Comparison of ENCODE assay signal across 10 cellular contexts in the genomic region with DNA sequence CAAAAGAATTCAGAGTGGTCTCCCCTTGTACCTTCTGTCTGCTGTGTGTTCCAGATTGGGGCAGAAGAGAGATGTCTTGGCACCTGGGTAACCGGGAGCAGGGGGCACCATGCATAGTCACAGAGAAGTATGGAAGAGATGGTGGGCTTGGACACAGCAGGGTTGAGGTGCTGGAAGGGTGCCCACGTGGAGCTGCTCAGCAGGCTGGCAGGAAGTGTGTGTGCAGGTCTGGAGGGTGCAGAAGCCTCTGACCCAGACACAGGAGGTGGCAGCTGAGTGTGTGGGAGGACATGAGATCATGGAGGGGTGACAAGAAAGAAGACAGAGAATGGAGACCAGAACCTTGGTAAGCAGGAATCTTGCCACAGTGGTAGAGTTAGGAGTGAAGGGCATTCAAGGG. TPM values are rescaled to one million over a fixed set of nuclear protein-coding genes. Genes with fewer than 3 reads are reported as not detected.
DNase-seq lines count a peak whose midpoint lies in the region; ATAC-seq and TF ChIP-seq lines count a peak whose summit lies in the region.
"Had no signal": no experiment of that assay in that cellular context is flagged by ENCODE, and none has a peak within 500 bp of the region (broad histone marks: within the 10 kb centered on the region; RNA-seq: fewer than 3 reads in every experiment).

No MANE protein-coding gene starts in this region.

- ATAC-seq in RWPE2 (ENCODE audit: low read depth) = no peak
- peak; percentile 91 for ATAC-seq in stimulated activated effector memory CD8-positive, alpha-beta T cell treated with anti-CD3 and anti-CD28 coated beads, Interleukin-12 subunit alpha, Interleukin-12 subunit beta, amount 100 ng/mL, for 72 hours
- no peak for ATAC-seq in GM19455 (IDR thresholded peaks at IDR 0.05; ENCODE audit: unreplicated experiment)

- no peak overlapping the region for H3K27ac Mint-ChIP-seq in activated CD4-positive, alpha-beta T cell treated with anti-CD3 and anti-CD28 coated beads, Interleukin-2, amount 10 ng/mL, durations not matched to agents 7 days and 5 days
- peak overlapping the region; percentile 50 for H3K27ac Mint-ChIP-seq in stimulated activated effector memory CD8-positive, alpha-beta T cell treated with anti-CD3 and anti-CD28 coated beads, Interleukin-12 subunit alpha, Interleukin-12 subunit beta, amount 100 ng/mL, for 72 hours

- H3K4me3 ChIP-seq in RWPE2 (ENCODE audit: severe bottlenecking) (no peak overlapping the region), coronary artery (no peak overlapping the region), MG63 (no peak overlapping the region)

- peak; percentile 31 to 59 for DNase-seq in activated CD4-positive, alpha-beta T cell treated with anti-CD3 and anti-CD28 coated beads for 4 hours
- DNase-seq in activated CD4-positive, alpha-beta T cell treated with anti-CD3 and anti-CD28 coated beads, Interleukin-2, amount 10 ng/mL, durations not matched to agents 7 days and 5 days = no peak
- DNase-seq in RWPE2 (ENCODE audit: low spot score) (no peak), coronary artery (ENCODE audit: low spot score) (peak; percentile 64), NCI-H345 (lab: John Stamatoyannopoulos, UW) (no peak), MG63 (no peak)
- no peak for DNase-seq in stimulated activated effector memory CD8-positive, alpha-beta T cell treated with anti-CD3 and anti-CD28 coated beads, Interleukin-12 subunit alpha, Interleukin-12 subunit beta, amount 100 ng/mL, for 72 hours (ENCODE audit: low spot score in 2 of 2)
- DNase-seq: kidney glomerular epithelial cell had no signal

- H3K27me3 ChIP-seq in RWPE2 (ENCODE audit: insufficient read depth, poor library complexity, severe bottlenecking) (no peaks in the 10 kb centered on the region), MG63 (no peaks in the 10 kb centered on the region)

- H3K9me3 ChIP-seq in RWPE2 (ENCODE audit: severe bottlenecking) (no peaks in the 10 kb centered on the region), MG63 (no peaks in the 10 kb centered on the region)

- peaks cover 11% of the 10 kb centered on the region for H3K27me3 Mint-ChIP-seq in activated CD4-positive, alpha-beta T cell treated with anti-CD3 and anti-CD28 coated beads, Interleukin-2, amount 10 ng/mL, durations not matched to agents 7 days and 5 days

- H3K4me3 Mint-ChIP-seq in activated CD4-positive, alpha-beta T cell treated with anti-CD3 and anti-CD28 coated beads, Interleukin-2, amount 10 ng/mL, durations not matched to agents 7 days and 5 days = no peak overlapping the region
- H3K4me3 Mint-ChIP-seq in stimulated activated effector memory CD8-positive, alpha-beta T cell treated with anti-CD3 and anti-CD28 coated beads, Interleukin-12 subunit alpha, Interleukin-12 subunit beta, amount 100 ng/mL, for 72 hours = peak overlapping the region; percentile 40

- H3K36me3 ChIP-seq in RWPE2 (ENCODE audit: low read depth) (no peaks in the 10 kb centered on the region), MG63 (no peaks in the 10 kb centered on the region)

- H3K9me3 Mint-ChIP-seq in activated CD4-positive, alpha-beta T cell treated with anti-CD3 and anti-CD28 coated beads, Interleukin-2, amount 10 ng/mL, durations not matched to agents 7 days and 5 days = no peaks in the 10 kb centered on the region
- no peaks in the 10 kb centered on the region for H3K9me3 Mint-ChIP-seq in stimulated activated effector memory CD8-positive, alpha-beta T cell treated with anti-CD3 and anti-CD28 coated beads, Interleukin-12 subunit alpha, Interleukin-12 subunit beta, amount 100 ng/mL, for 72 hours

- H3K27ac ChIP-seq in RWPE2 (ENCODE audit: poor library complexity, severe bottlenecking) (peak overlapping the region; percentile 48), coronary artery (no peak overlapping the region)
- H3K27ac ChIP-seq: parathyroid adenoma had no signal

- CTCF ChIA-PET in activated CD4-positive, alpha-beta T cell treated with anti-CD3 and anti-CD28 coated beads, Interleukin-2, amount 10 ng/mL, durations not matched to agents 7 days and 5 days (lab: Charles Lee) = interaction anchor here (1.0 to 1.9 kb wide), 5 partner anchors 11 to 53 kb away, joined by 3 to 5 read pairs (median 4); no protein-coding TSS in a partner anchor

- H3K36me3 Mint-ChIP-seq in activated CD4-positive, alpha-beta T cell treated with anti-CD3 and anti-CD28 coated beads, Interleukin-2, amount 10 ng/mL, durations not matched to agents 7 days and 5 days (ENCODE audit: low read depth) = no peaks in the 10 kb centered on the region
- H3K36me3 Mint-ChIP-seq in stimulated activated effector memory CD8-positive, alpha-beta T cell treated with anti-CD3 and anti-CD28 coated beads, Interleukin-12 subunit alpha, Interleukin-12 subunit beta, amount 100 ng/mL, for 72 hours = no peaks in the 10 kb centered on the region

- POLR2A ChIA-PET in activated CD4-positive, alpha-beta T cell treated with anti-CD3 and anti-CD28 coated beads, Interleukin-2, amount 10 ng/mL, durations not matched to agents 7 days and 5 days (lab: Charles Lee) = no interaction called here

- H3K4me1 Mint-ChIP-seq in activated CD4-positive, alpha-beta T cell treated with anti-CD3 and anti-CD28 coated beads, Interleukin-2, amount 10 ng/mL, durations not matched to agents 7 days and 5 days = peaks cover 28% of the 10 kb centered on the region
- peaks cover 61% of the 10 kb centered on the region for H3K4me1 Mint-ChIP-seq in stimulated activated effector memory CD8-positive, alpha-beta T cell treated with anti-CD3 and anti-CD28 coated beads, Interleukin-12 subunit alpha, Interleukin-12 subunit beta, amount 100 ng/mL, for 72 hours

- TF ChIP-seq CTCF in RWPE2 (IDR thresholded peaks at IDR 0.05; ENCODE audit: poor library complexity, severe bottlenecking) = no peak
- TF ChIP-seq CTCF in coronary artery (IDR thresholded peaks at IDR 0.05) = no peak

- peaks cover 15% of the 10 kb centered on the region for H3K4me1 ChIP-seq in RWPE2 (ENCODE audit: insufficient read depth, poor library complexity, severe bottlenecking)
- H3K4me1 ChIP-seq: parathyroid adenoma had no signal

RNA-seq across cellular contexts. Expression of a gene that starts 42.3 kb away (rescaled TPM):
- total RNA-seq in activated CD4-positive, alpha-beta T cell treated with anti-CD3 and anti-CD28 coated beads, Interleukin-2, amount 10 ng/mL, durations not matched to agents 7 days and 5 days = 10 to 100 TPM; 24.8 to 25.9 TPM
- 0.59 TPM in 1 of 2 replicates, not detected in the other for total RNA-seq in MG63 (2014; rRNA removed; shearing (Covaris generic); ENCODE audit: low replicate concordance)

Comparison
In these comparisons a context has a peak if more than half of its experiments do, and no peak if none do; other contexts are left out.
1. DNase-seq: peak in activated CD4-positive, alpha-beta T cell treated with anti-CD3 and anti-CD28 coated beads for 4 hours (2 of 2) and coronary artery (single experiment); none in activated CD4-positive, alpha-beta T cell treated with anti-CD3 and anti-CD28 coated beads, Interleukin-2, amount 10 ng/mL, durations not matched to agents 7 days and 5 days (single experiment), RWPE2 (single experiment), stimulated activated effector memory CD8-positive, alpha-beta T cell treated with anti-CD3 and anti-CD28 coated beads, Interleukin-12 subunit alpha, Interleukin-12 subunit beta, amount 100 ng/mL, for 72 hours (0 of 2), NCI-H345 (single experiment) and MG63 (single experiment).
2. RNA of a gene that starts 42.3 kb away (total RNA-seq): 24.8 to 25.9 TPM in activated CD4-positive, alpha-beta T cell treated with anti-CD3 and anti-CD28 coated beads, Interleukin-2, amount 10 ng/mL, durations not matched to agents 7 days and 5 days; 0.59 TPM in MG63; every median in the first group is over 10 times any median in the second.